1 cellular context compared by ENCODE assay signal in genomic region chr3:112531358-112531781, GRCh38.
TF ChIP-seq lines count a peak whose summit lies in the region.

No MANE protein-coding gene starts in this region.

TF ChIP-seq in H1, 55 proteins besides CTCF, POLR2A, EP300 and RAD21:
- no peak for TF ChIP-seq SP2 (IDR thresholded peaks at IDR 0.05; ENCODE audit: low read length)
- no peak for TF ChIP-seq SRF (IDR thresholded peaks at IDR 0.05; ENCODE audit: low read depth, low read length)
- TF ChIP-seq CBX5 (IDR thresholded peaks at IDR 0.05; ENCODE audit: low read depth, low read length): no peak
- TF ChIP-seq EGR1 (IDR thresholded peaks at IDR 0.05; ENCODE audit: borderline replicate concordance, low read depth, low read length): no peak
